1 cellular context compared by ENCODE assay signal in genomic region chr12:53231859-53232640, GRCh38.
TF ChIP-seq lines count a peak whose summit lies in the region.

RARG (minus strand) TSS chr12:53232209; CDS start chr12:53227545, 4,664 bp downstream.

TF ChIP-seq in GM12878, 131 proteins besides CTCF, POLR2A, EP300 and RAD21 (continued from another document):
- 0 out of 2 replicates have a peak, but pooled peaks have one; percentile 22 for TF ChIP-seq GATAD2B (conservative IDR thresholded peaks at IDR 0.05; ENCODE audit: low read depth)
